ENCODE assay signal across 10 cellular contexts in the genomic region with DNA sequence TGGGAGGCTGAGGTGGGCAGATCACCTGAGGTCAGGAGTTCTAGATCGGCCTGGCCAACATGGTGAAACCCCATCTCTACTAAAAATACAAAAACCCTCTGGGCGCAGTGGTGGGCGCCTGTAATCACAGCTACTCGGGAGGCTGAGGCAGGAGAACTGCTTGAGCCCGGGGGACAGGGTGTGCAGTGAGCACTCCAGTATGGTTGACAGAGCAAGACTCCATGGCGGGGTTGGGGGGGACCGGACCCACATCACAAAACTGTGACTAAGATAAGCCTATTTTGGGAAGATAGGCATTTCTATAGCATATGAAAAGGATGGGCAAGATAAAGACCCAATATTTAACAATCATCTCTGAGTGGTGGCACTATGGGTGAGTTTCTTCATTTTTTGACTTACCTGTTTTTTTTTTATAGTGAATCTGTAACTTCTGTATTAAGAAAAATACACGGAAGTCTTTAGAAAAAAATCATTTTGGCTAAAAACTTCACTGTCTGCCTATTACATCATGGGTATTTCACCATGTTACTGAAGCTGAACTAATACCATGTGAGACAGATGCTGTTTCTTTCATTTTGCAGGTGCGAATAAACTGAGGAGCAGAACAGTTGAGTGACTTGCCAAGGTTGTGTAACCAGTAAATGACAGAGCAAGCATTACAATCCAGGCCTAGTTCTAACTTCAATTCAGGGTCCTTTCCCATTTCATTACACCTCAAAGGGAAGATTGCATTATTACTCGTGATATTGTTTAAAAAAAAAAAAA. TPM values are rescaled to one million over a fixed set of nuclear protein-coding genes. Genes with fewer than 3 reads are reported as not detected.
DNase-seq lines count a peak whose midpoint lies in the region; ATAC-seq and TF ChIP-seq lines count a peak whose summit lies in the region.
"Had no signal": no experiment of that assay in that cellular context is flagged by ENCODE, and none has a peak within 500 bp of the region (broad histone marks: within the 10 kb centered on the region; RNA-seq: fewer than 3 reads in every experiment).

No MANE protein-coding gene starts in this region.

- WGBS in right lobe of liver (ENCODE audit: insufficient coverage, low coverage, low lambda C conversion rate, missing lambda C conversion rate), result 71% methylated on average over 9 of the region's 10 CpGs

- intact Hi-C loops in MCF 10A (cut with micrococcal nuclease), result loop anchor here (5.0 kb wide), 2 partner anchors 53 to 83 kb away; no protein-coding TSS in a partner anchor
- intact Hi-C loops in breast epithelium (cut with DNase I; ENCODE audit: low total_unique reads), result no loop called here
- intact Hi-C loops in right lobe of liver (cut with DNase I), result no loop called here

- TF ChIP-seq POLR2A in breast epithelium (IDR thresholded peaks at IDR 0.05) (no peak), right lobe of liver (IDR thresholded peaks at IDR 0.05) (no peak)

- peak; percentile 50 for DNase-seq in MCF 10A (ENCODE audit: unreplicated experiment)
- no peak for DNase-seq in breast epithelium (ENCODE audit: low spot score in 2 of 2)
- DNase-seq in right lobe of liver, result no peak
- DNase-seq in stimulated activated CD4-positive, alpha-beta T cell treated with anti-CD3 and anti-CD28 coated beads, Interleukin-1b, Interleukin-23, amount 100 ng/mL, for 48 hours, result no peak
- no peak for DNase-seq in GM10248 (ENCODE audit: extremely low spot score)
- DNase-seq: right cardiac atrium had no signal

- no peaks in the 10 kb centered on the region for H3K9me3 Mint-ChIP-seq in MCF 10A (ENCODE audit: unreplicated experiment)
- no peaks in the 10 kb centered on the region for H3K9me3 Mint-ChIP-seq in activated naive CD8-positive, alpha-beta T cell (ENCODE audit: low read depth)

- BruUV-seq in MCF 10A (replicated peaks; lab: Mats Ljungman, UMichigan), result no TSS peak

- TF ChIP-seq CTCF in MCF 10A (IDR thresholded peaks at IDR 0.05; ENCODE audit: unreplicated experiment) (no peak), breast epithelium (IDR thresholded peaks at IDR 0.05) (no peak), right lobe of liver (IDR thresholded peaks at IDR 0.05) (no peak), GM10248 (IDR thresholded peaks at IDR 0.05; ENCODE audit: control extremely low read depth, extremely low read depth, low read depth, missing control alignments) (no peak)

- H3K27ac ChIP-seq in breast epithelium, result no peak overlapping the region
- peak overlapping the region; percentile 93 to 95 (median 93) for H3K27ac ChIP-seq in right lobe of liver

- H3K9me3 ChIP-seq in breast epithelium, result no peaks in the 10 kb centered on the region
- no peaks in the 10 kb centered on the region for H3K9me3 ChIP-seq in right lobe of liver
- H3K9me3 ChIP-seq: tibial nerve had no signal

- ATAC-seq in right lobe of liver (peak; percentile 26 to 52 (median 39)), GM18873 (IDR thresholded peaks at IDR 0.05; ENCODE audit: low FRiP score, unreplicated experiment) (no peak), GM21367 (IDR thresholded peaks at IDR 0.05; ENCODE audit: unreplicated experiment) (no peak)
- ATAC-seq: right cardiac atrium had no signal

- no peaks in the 10 kb centered on the region for H3K4me1 ChIP-seq in breast epithelium
- peaks cover 0 to 47% (median 23%) of the 10 kb centered on the region in 4 donors for H3K4me1 ChIP-seq in right lobe of liver

- peak overlapping the region; percentile 46 for H3K27ac Mint-ChIP-seq in MCF 10A (ENCODE audit: low read depth, unreplicated experiment)
- peak overlapping the region; percentile 68 for H3K27ac Mint-ChIP-seq in activated naive CD8-positive, alpha-beta T cell

- H3K36me3 Mint-ChIP-seq in MCF 10A (ENCODE audit: insufficient read depth, unreplicated experiment), result peaks cover 12% of the 10 kb centered on the region
- peaks cover 10% of the 10 kb centered on the region for H3K36me3 Mint-ChIP-seq in activated naive CD8-positive, alpha-beta T cell

- H3K4me3 ChIP-seq in breast epithelium (no peak overlapping the region), right lobe of liver (peak overlapping the region in 2 of 3 donors; percentile 71 to 92)

- H3K27me3 Mint-ChIP-seq in MCF 10A (ENCODE audit: insufficient read depth, unreplicated experiment), result no peaks in the 10 kb centered on the region
- H3K27me3 Mint-ChIP-seq in activated naive CD8-positive, alpha-beta T cell, result no peaks in the 10 kb centered on the region

- H3K4me3 Mint-ChIP-seq in MCF 10A (ENCODE audit: unreplicated experiment), result peak overlapping the region; percentile 100
- peak overlapping the region; percentile 97 for H3K4me3 Mint-ChIP-seq in activated naive CD8-positive, alpha-beta T cell

- peaks cover 31% of the 10 kb centered on the region for H3K4me1 Mint-ChIP-seq in MCF 10A (ENCODE audit: insufficient read depth, unreplicated experiment)
- peaks cover 51% of the 10 kb centered on the region for H3K4me1 Mint-ChIP-seq in activated naive CD8-positive, alpha-beta T cell (ENCODE audit: low read depth)

- no peaks in the 10 kb centered on the region for H3K36me3 ChIP-seq in breast epithelium
- H3K36me3 ChIP-seq in right lobe of liver, result no peaks in the 10 kb centered on the region

- CTCF ChIA-PET in MCF 10A (lab: Yijun Ruan, JAX) (interaction anchor here (0.6 to 1.1 kb wide), 5 partner anchors 15 to 216 kb away, joined by 3 to 5 read pairs (median 4); no protein-coding TSS in a partner anchor), GM10248 (lab: Yijun Ruan, JAX) (interaction anchor here (1.4 to 6.7 kb wide), 5 partner anchors 15 to 38 kb away, joined by 3 to 125 read pairs (median 8); partner anchors contain the start of genes KBTBD4 and NDUFS3)

- no peaks in the 10 kb centered on the region for H3K27me3 ChIP-seq in breast epithelium
- H3K27me3 ChIP-seq in right lobe of liver, result no peaks in the 10 kb centered on the region
- H3K27me3 ChIP-seq: tibial nerve had no signal

- POLR2A ChIA-PET in MCF 10A (lab: Yijun Ruan, JAX) (interaction anchor here (0.6 to 5.1 kb wide), 11 partner anchors 10 to 55 kb away, joined by 3 to 61 read pairs (median 12); partner anchors contain the start of genes KBTBD4, NDUFS3 and PTPMT1), GM10248 (lab: Yijun Ruan, JAX) (no interaction called here)

RNA-seq across cellular contexts. Expression of gene CELF1, which starts 2.5 kb away (rescaled TPM):
- total RNA-seq in MCF 10A (2022) (173 and 189 TPM in 2 replicates), breast epithelium (100 to 1,000 TPM in 2 of 3 donors, 10 to 100 TPM in 1; 94.1 to 117 (median 114) TPM), right lobe of liver (10 to 100 TPM; 66.3 to 86.5 (median 71.7) TPM)

RNA-seq across cellular contexts. Expression of gene PTPMT1, which starts 14.9 kb away (rescaled TPM):
- total RNA-seq in MCF 10A (2022), result 44.6 and 49.0 TPM in 2 replicates
- total RNA-seq in breast epithelium, result 100 to 1,000 TPM; 130 to 139 (median 137) TPM
- total RNA-seq in right lobe of liver, result 100 to 1,000 TPM in 1 of 6 experiments, 10 to 100 TPM in 5; 14.7 to 118 (median 20.5) TPM

RNA-seq across cellular contexts. Expression of gene KBTBD4, which starts 28.3 kb away (rescaled TPM):
- total RNA-seq in MCF 10A (2022) (8.4 and 12.6 TPM in 2 replicates), breast epithelium (10 to 100 TPM; 26.6 to 31.5 (median 26.9) TPM), right lobe of liver (1 to 10 TPM; 6.5 to 9.2 (median 7.3) TPM)

RNA-seq across cellular contexts. Expression of gene NDUFS3, which starts 28.4 kb away (rescaled TPM):
- total RNA-seq in MCF 10A (2022) (117 and 120 TPM in 2 replicates), breast epithelium (10 to 100 TPM; 49.0 to 59.7 (median 49.2) TPM), right lobe of liver (10 to 100 TPM; 53.3 to 64.1 (median 58.2) TPM)

RNA-seq across cellular contexts. Expression of gene FAM180B, which starts 36.0 kb away (rescaled TPM):
- total RNA-seq in MCF 10A (2022), result not detected in 2 replicates
- total RNA-seq in breast epithelium, result 10 to 100 TPM in 1 of 3 donors, not detected in 2; 11.2 TPM
- not detected for total RNA-seq in right lobe of liver

Comparison
In these comparisons a context has a peak if more than half of its experiments do, and no peak if none do; other contexts are left out.
1. H3K27ac ChIP-seq: peak in right lobe of liver (3 of 3); none in breast epithelium (0 of 2).
2. H3K4me3 ChIP-seq: peak in right lobe of liver (2 of 3); none in breast epithelium (0 of 3).
3. ATAC-seq: peak in right lobe of liver (4 of 4); none in GM18873 (single experiment) and GM21367 (single experiment).